ENCODE assay signal across 16 cellular contexts in the genomic region with DNA sequence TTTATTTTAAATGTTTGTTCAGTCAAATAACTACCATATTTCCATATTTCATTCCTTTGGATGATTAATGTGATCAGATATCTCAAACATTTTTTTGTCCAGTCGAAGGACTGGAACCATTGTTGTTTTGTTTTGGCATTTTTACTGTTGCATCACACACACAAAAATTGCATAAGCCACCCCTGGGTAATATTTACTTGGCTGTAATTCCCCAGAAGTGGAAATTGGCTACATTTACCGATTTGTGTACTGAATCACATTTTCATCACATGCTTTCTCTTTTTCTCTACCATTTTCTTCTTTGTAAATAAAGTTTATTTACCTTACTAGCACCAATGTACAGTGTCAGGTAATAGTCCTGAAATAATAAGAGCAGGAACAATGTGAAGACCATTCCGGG.
DNase-seq lines count a peak whose midpoint lies in the region; ATAC-seq, FAIRE-seq and TF ChIP-seq lines count a peak whose summit lies in the region.
"Had no signal": no experiment of that assay in that cellular context is flagged by ENCODE, and none has a peak within 500 bp of the region (broad histone marks: within the 10 kb centered on the region; RNA-seq: fewer than 3 reads in every experiment).

No MANE protein-coding gene starts in this region.

- H2AFZ ChIP-seq in H1 (ENCODE audit: low read length), result no peak overlapping the region

- H4K5ac ChIP-seq in H1 (ENCODE audit: insufficient read length, low read depth, low read length), result no peak overlapping the region

- no peak overlapping the region for H3K27ac ChIP-seq in H1 (ENCODE audit: low read depth, low read length)
- no peak overlapping the region for H3K27ac ChIP-seq in liver (ENCODE audit: low read depth in 1 of 2, low read length in 2 of 2)

- 90% methylated on average over 3 of the region's 3 CpGs; no CpG with 5 or more reads in 1 of the 2 experiments for WGBS in H1 (ENCODE audit: extremely low coverage in 1 of 2, insufficient coverage in 1 of 2, insufficient read length in 1 of 2, insufficient replicate concordance in 2 of 2, low coverage in 1 of 2, low lambda C conversion rate in 2 of 2, missing lambda C conversion rate in 1 of 2), 2 experiments
- 41% methylated on average over 3 of the region's 3 CpGs for WGBS in liver

- intact Hi-C loops in Right ventricle myocardium superior (cut with DNase I), result no loop called here
- intact Hi-C loops in left cardiac atrium (cut with DNase I), result no loop called here

- ATAC-seq in Right ventricle myocardium superior (ENCODE audit: poor library complexity) (peak; percentile 53), left cardiac atrium (no peak), GM21360 (IDR thresholded peaks at IDR 0.05; ENCODE audit: unreplicated experiment) (no peak)
- ATAC-seq: Panc1 had no signal

- no peak overlapping the region for H3K4ac ChIP-seq in H1 (replicated peaks; ENCODE audit: insufficient read length, low read depth, low read length)

- H2BK120ac ChIP-seq in H1 (replicated peaks; ENCODE audit: low read depth, low read length), result no peak overlapping the region

- H3K18ac ChIP-seq in H1 (ENCODE audit: extremely low read depth, low read length), result no peak overlapping the region

- no peak overlapping the region for H2BK12ac ChIP-seq in H1 (ENCODE audit: low read depth, low read length)

- no peak overlapping the region for H3K14ac ChIP-seq in H1 (ENCODE audit: insufficient read length)

- H3K79me2 ChIP-seq in H1 (ENCODE audit: control insufficient read depth in 1 of 2, insufficient read depth in 2 of 2, low read length in 2 of 2), result no peaks in the 10 kb centered on the region

- FAIRE-seq in H1 (lab: Jason Lieb, UNC), result no peak

- CTCF ChIA-PET in H1 (lab: Charles Lee; ENCODE audit: partially characterized antibody), result no interaction called here

- H3K56ac ChIP-seq in H1 (replicated peaks; ENCODE audit: insufficient read length, low read depth, low read length), result no peak overlapping the region

- no peak overlapping the region for H4K8ac ChIP-seq in H1 (ENCODE audit: extremely low read depth, insufficient read depth, low read length)

- H4K91ac ChIP-seq in H1 (replicated peaks; ENCODE audit: insufficient read length, low read length), result no peak overlapping the region

- no peak overlapping the region for H2AK5ac ChIP-seq in H1 (ENCODE audit: low read depth, low read length)

- H2BK5ac ChIP-seq in H1 (ENCODE audit: low read depth, low read length), result no peak overlapping the region

- TF ChIP-seq EP300 in H1 (IDR thresholded peaks at IDR 0.05; ENCODE audit: borderline replicate concordance in 1 of 2, low read depth in 2 of 2, low read length in 2 of 2), result no peak

- POLR2A ChIA-PET in H1 (lab: Charles Lee; ENCODE audit: partially characterized antibody), result no interaction called here

- H3K36me3 ChIP-seq in H1 (ENCODE audit: control insufficient read depth in 2 of 4, insufficient read depth in 4 of 4, low read length in 3 of 4), result no peaks in the 10 kb centered on the region
- no peaks in the 10 kb centered on the region for H3K36me3 ChIP-seq in liver (ENCODE audit: control insufficient read depth in 4 of 4, insufficient read depth in 3 of 4, low read depth in 1 of 4, low read length in 3 of 4)

- H3K4me1 ChIP-seq in H1 (replicated peaks in 1 of 4; ENCODE audit: control insufficient read depth in 3 of 4, insufficient read depth in 4 of 4, low read length in 3 of 4) (0 out of 7 replicates have a peak, but pooled peaks cover 0 to 2% (median 0%) of the 10 kb centered on the region in 4 experiments), liver (ENCODE audit: control insufficient read depth in 4 of 4, insufficient read depth in 4 of 4, low read length in 3 of 4) (peaks cover 0 to 7% (median 0%) of the 10 kb centered on the region in 4 donors)

- H4K20me1 ChIP-seq in H1 (replicated peaks in 1 of 2; ENCODE audit: control insufficient read depth in 1 of 2, insufficient read depth in 2 of 2, low read length in 2 of 2), result no peaks in the 10 kb centered on the region

- H3K9me3 ChIP-seq in H1 (ENCODE audit: insufficient read depth in 2 of 2, low read depth in 1 of 2, low read length in 1 of 2), result peaks cover 5 to 9% of the 10 kb centered on the region in 2 experiments; a peak in 2 of 4 replicates
- peaks cover 0 to 3% (median under 1%) of the 10 kb centered on the region in 4 donors for H3K9me3 ChIP-seq in liver (ENCODE audit: control insufficient read depth in 4 of 4, low read length in 3 of 4)
- H3K9me3 ChIP-seq: SK-N-SH had no signal

- H2BK15ac ChIP-seq in H1 (ENCODE audit: low read length), result no peak overlapping the region

- no peaks in the 10 kb centered on the region for H3K27me3 ChIP-seq in H1 (replicated peaks in 1 of 4; ENCODE audit: control insufficient read depth in 3 of 4, extremely low read depth in 1 of 4, insufficient read depth in 3 of 4, low read length in 3 of 4)
- no peaks in the 10 kb centered on the region for H3K27me3 ChIP-seq in liver (ENCODE audit: control insufficient read depth in 4 of 4, insufficient read depth in 4 of 4, low read length in 3 of 4)

- no peak for DNase-seq in Right ventricle myocardium superior
- no peak for DNase-seq in left cardiac atrium
- no peak for DNase-seq in H1 (ENCODE audit: low read depth in 1 of 2, low spot score in 2 of 2)
- DNase-seq in NCI-H1436 treated with DMSO at 0.1 percent for 48 hours (lab: John Stamatoyannopoulos, UW), result no peak
- no peak for DNase-seq in cerebellar cortex (ENCODE audit: low spot score)
- DNase-seq: H7, NCI-H1092, NCI-H1436, NCI-H187 treated with DMSO at 0.1 percent for 48 hours, NCI-H2171 treated with DMSO at 0.1 percent for 48 hours, NCI-H82, SK-N-SH, SW 1271 had no signal

- H3K4me3 ChIP-seq in H1 (ENCODE audit: extremely low read depth in 1 of 4, insufficient read depth in 2 of 4, low read depth in 3 of 4, low read length in 4 of 4) (no peak overlapping the region), liver (ENCODE audit: low read depth in 1 of 3, low read length in 3 of 3) (no peak overlapping the region)

- H3K23me2 ChIP-seq in H1 (ENCODE audit: low read depth, low read length), result no peaks in the 10 kb centered on the region

- TF ChIP-seq POLR2A in H1 (IDR thresholded peaks at IDR 0.05; ENCODE audit: control extremely low read depth in 1 of 2, low read depth in 2 of 2, low read length in 2 of 2), result no peak

- TF ChIP-seq RAD21 in H1 (IDR thresholded peaks at IDR 0.05 in 1 of 2, conservative IDR thresholded peaks at IDR 0.05 in 1 of 2; ENCODE audit: low read depth in 2 of 2, low read length in 2 of 2), result no peak
- TF ChIP-seq RAD21 in liver (IDR thresholded peaks at IDR 0.05), result peak in 1 of 2 donors; percentile 9

- H2BK20ac ChIP-seq in H1 (ENCODE audit: low read length), result no peak overlapping the region

- no peak overlapping the region for H3K23ac ChIP-seq in H1 (ENCODE audit: insufficient read length)

- H3K79me1 ChIP-seq in H1 (ENCODE audit: low read depth, low read length), result no peaks in the 10 kb centered on the region

- H3K9ac ChIP-seq in H1 (replicated peaks in 1 of 4; ENCODE audit: extremely low read depth in 1 of 4, low read depth in 3 of 4, low read length in 3 of 4), result no peak overlapping the region
- no peak overlapping the region for H3K9ac ChIP-seq in liver (ENCODE audit: low read depth in 1 of 2, low read length in 2 of 2)
- H3K9ac ChIP-seq: SK-N-SH had no signal

- no peak overlapping the region for H3K4me2 ChIP-seq in H1 (ENCODE audit: insufficient read depth in 1 of 2, low read depth in 2 of 2, low read length in 2 of 2)
- H3K4me2 ChIP-seq: SK-N-SH had no signal

- TF ChIP-seq CTCF in H1 (IDR thresholded peaks at IDR 0.05; ENCODE audit: control extremely low read depth in 1 of 3, insufficient read depth in 1 of 3, low read depth in 1 of 3, low read length in 3 of 3) (no peak), liver (IDR thresholded peaks at IDR 0.05; ENCODE audit: low read depth, low read length, missing input control) (no peak)

TF ChIP-seq in H1, 55 proteins besides CTCF, POLR2A, EP300 and RAD21:
- 0 out of 2 replicates have a peak, but pooled peaks have one; percentile 41 for TF ChIP-seq CEBPB (IDR thresholded peaks at IDR 0.05; ENCODE audit: low read depth, low read length)
- TF ChIP-seq SIX5 (IDR thresholded peaks at IDR 0.05; ENCODE audit: low read depth, low read length), result no peak
TF ChIP-seq in H1: peak in this region for 1.

TF ChIP-seq in liver, 16 proteins besides CTCF, POLR2A, EP300 and RAD21:
- TF ChIP-seq, protein P1, sequence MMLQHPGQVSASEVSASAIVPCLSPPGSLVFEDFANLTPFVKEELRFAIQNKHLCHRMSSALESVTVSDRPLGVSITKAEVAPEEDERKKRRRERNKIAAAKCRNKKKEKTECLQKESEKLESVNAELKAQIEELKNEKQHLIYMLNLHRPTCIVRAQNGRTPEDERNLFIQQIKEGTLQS (IDR thresholded peaks at IDR 0.05), result peak; percentile 56
- peak; percentile 58 for TF ChIP-seq FOXA2 (IDR thresholded peaks at IDR 0.05)
- peak; percentile 10 for TF ChIP-seq FOXA1 (IDR thresholded peaks at IDR 0.05)
- peak in 1 of 2 donors; percentile 50 for TF ChIP-seq RXRA (IDR thresholded peaks at IDR 0.05)
- TF ChIP-seq HNF4A (conservative IDR thresholded peaks at IDR 0.05), result peak in 1 of 2 donors; percentile 38
- TF ChIP-seq TAF1 (conservative IDR thresholded peaks at IDR 0.05), result no peak
- TF ChIP-seq YY1 (IDR thresholded peaks at IDR 0.05), result peak; percentile 40
- TF ChIP-seq, protein P2, sequence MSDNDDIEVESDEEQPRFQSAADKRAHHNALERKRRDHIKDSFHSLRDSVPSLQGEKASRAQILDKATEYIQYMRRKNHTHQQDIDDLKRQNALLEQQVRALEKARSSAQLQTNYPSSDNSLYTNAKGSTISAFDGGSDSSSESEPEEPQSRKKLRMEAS (IDR thresholded peaks at IDR 0.05), result no peak
